20 cellular contexts compared by ENCODE assay signal in genomic region chr1:48099011-48099550, GRCh38.
"Had no signal": no experiment of that assay in that cellular context is flagged by ENCODE, and none has a peak within 500 bp of the region (broad histone marks: within the 10 kb centered on the region; RNA-seq: fewer than 3 reads in every experiment).

No MANE protein-coding gene starts in this region.

- H3K4me3 ChIP-seq: breast epithelium, esophagus squamous epithelium, spleen, tibial nerve had no signal

- H3K9me3 ChIP-seq: breast epithelium, esophagus squamous epithelium, spleen had no signal

- H3K4me1 ChIP-seq: breast epithelium, parathyroid adenoma, tibial nerve had no signal

- H3K27me3 ChIP-seq: breast epithelium had no signal

- ATAC-seq: activated CD4-positive, alpha-beta T cell treated with anti-CD3 and anti-CD28 coated beads for 36 hours; activated naive CD4-positive, alpha-beta T cell treated with anti-CD3 and anti-CD28 coated beads, Interleukin-2, amount 50 U/mL, for 72 hours; activated T-cell treated with anti-CD3 and anti-CD28 coated beads, Interleukin-2, amount 50 U/mL, for 72 hours; T-cell had no signal

- H3K79me2 ChIP-seq: parathyroid adenoma had no signal

- DNase-seq: activated B cell treated with CpG ODN at 0.5 μM for 24 hours; activated CD4-positive, alpha-beta T cell treated with anti-CD3 and anti-CD28 coated beads for 36 hours; activated CD4-positive, alpha-beta T cell treated with anti-CD3 and anti-CD28 coated beads, Interleukin-2, amount 50 U/mL, for 4 hours; activated naive CD4-positive, alpha-beta T cell; activated T-cell treated with anti-CD3 and anti-CD28 coated beads for 4 hours; activated T-cell treated with anti-CD3 and anti-CD28 coated beads, Interleukin-2, amount 50 U/mL, for 72 hours; central memory CD4-positive, alpha-beta T cell; esophagus squamous epithelium; foreskin melanocyte; mammary epithelial cell; naive B cell; nucleus accumbens; spleen; stimulated activated CD4-positive, alpha-beta T cell treated with anti-CD3 and anti-CD28 coated beads, Interleukin-2, amount 100 ng/mL, for 48 hours; stimulated activated naive CD4-positive, alpha-beta T cell treated with Interleukin-2 at 50 U/mL for 16 hours; T-cell had no signal

- H3K27ac ChIP-seq: breast epithelium, esophagus squamous epithelium, parathyroid adenoma, spleen, tibial nerve had no signal

- H2AFZ ChIP-seq: parathyroid adenoma had no signal

- H3K36me3 ChIP-seq: breast epithelium, esophagus squamous epithelium, spleen, tibial nerve had no signal
